24 cellular contexts compared by ENCODE assay signal in the genomic region with DNA sequence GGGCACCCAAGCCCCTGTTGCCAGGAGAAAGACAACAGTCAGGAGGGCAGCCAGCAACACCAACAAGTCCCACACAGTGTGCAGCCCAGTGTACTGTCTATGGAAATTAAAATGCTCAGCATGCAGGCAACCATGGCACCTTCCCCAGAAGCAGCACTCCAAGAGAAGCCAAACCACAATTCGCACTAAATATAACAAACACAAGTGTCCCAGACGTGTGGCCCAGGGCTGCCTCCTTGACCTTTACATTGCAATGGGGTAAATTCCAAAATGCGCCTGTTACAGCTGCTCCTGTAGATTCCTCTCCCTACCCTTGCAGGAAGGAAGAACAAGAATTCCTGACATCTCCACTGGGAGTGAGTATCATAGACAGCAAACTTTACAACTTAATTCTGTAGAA.
"Had no signal": no experiment of that assay in that cellular context is flagged by ENCODE, and none has a peak within 500 bp of the region (broad histone marks: within the 10 kb centered on the region; RNA-seq: fewer than 3 reads in every experiment).

No MANE protein-coding gene starts in this region.

- H3K4me3 ChIP-seq: colonic mucosa, coronary artery, dorsolateral prefrontal cortex, esophagus muscularis mucosa, esophagus squamous epithelium, gastrocnemius medialis, gastroesophageal sphincter, heart left ventricle, heart right ventricle had no signal

- H3K9me3 ChIP-seq: colonic mucosa, esophagus muscularis mucosa, esophagus squamous epithelium, gastrocnemius medialis, gastroesophageal sphincter, heart left ventricle, heart right ventricle had no signal

- H3K36me3 ChIP-seq: colonic mucosa, esophagus muscularis mucosa, esophagus squamous epithelium, gastrocnemius medialis, gastroesophageal sphincter, heart left ventricle, heart right ventricle had no signal

- H3K4me1 ChIP-seq: colonic mucosa, esophagus muscularis mucosa, esophagus squamous epithelium, foreskin keratinocyte, gastrocnemius medialis, gastroesophageal sphincter, heart left ventricle, heart right ventricle had no signal

- DNase-seq: colonic mucosa; cortex of kidney; dermis blood vessel endothelial cell; dorsolateral prefrontal cortex; effector CD4-positive, alpha-beta T cell; effector CD8-positive, alpha-beta T cell; effector memory CD4-positive, alpha-beta T cell; effector memory CD8-positive, alpha-beta T cell; endodermal cell; erythroblast; esophagus squamous epithelium; foreskin fibroblast; foreskin keratinocyte; foreskin melanocyte; gastrocnemius medialis; glutamatergic neuron; head of caudate nucleus; heart left ventricle; heart right ventricle had no signal

- H3K27me3 ChIP-seq: colonic mucosa, dorsolateral prefrontal cortex, esophagus muscularis mucosa, esophagus squamous epithelium, foreskin keratinocyte, gastrocnemius medialis, gastroesophageal sphincter, heart left ventricle, heart right ventricle had no signal

- ATAC-seq: effector memory CD8-positive, alpha-beta T cell; esophagus mucosa; foreskin keratinocyte; gastrocnemius medialis; gastroesophageal sphincter; heart left ventricle; heart right ventricle had no signal

- H3K27ac ChIP-seq: colonic mucosa, coronary artery, dorsolateral prefrontal cortex, epithelial cell of prostate, esophagus muscularis mucosa, esophagus squamous epithelium, foreskin keratinocyte, gastrocnemius medialis, gastroesophageal sphincter, heart left ventricle, heart right ventricle had no signal
